Comparison of ENCODE assay signal across 16 cellular contexts in the genomic region with DNA sequence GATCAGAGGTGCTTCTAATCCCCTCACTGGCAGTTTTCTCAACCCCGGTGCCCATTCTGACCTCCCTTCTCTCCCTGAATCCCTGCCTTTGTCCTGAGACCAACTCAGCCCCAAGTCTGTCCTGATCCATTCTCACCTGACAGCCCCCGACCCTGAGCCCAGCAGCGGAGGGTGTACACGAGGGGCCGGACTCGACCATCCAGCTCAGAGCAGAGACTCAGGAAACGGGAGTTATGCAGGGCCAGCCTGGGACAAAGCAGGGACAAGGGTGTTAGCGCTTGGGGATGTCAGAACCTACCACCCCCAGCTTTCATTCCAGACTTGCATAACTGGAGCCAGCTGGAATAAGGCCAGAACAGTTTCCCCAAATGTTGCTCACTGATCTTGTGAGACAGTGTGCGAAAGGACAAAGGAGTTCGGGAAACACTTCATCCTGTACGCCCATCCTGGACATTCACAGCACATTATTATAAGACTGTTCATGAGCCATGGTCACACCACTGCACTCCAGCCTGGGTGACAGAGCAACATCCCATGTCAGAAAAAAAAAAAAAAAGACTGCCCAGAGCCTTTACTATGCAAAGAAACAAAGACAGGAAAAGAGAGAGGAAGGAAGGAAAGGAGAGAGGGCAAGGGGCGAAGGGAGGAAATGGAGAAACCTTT. TPM values are rescaled to one million over a fixed set of nuclear protein-coding genes. Genes with fewer than 3 reads are reported as not detected.
DNase-seq lines count a peak whose midpoint lies in the region; ATAC-seq, FAIRE-seq and TF ChIP-seq lines count a peak whose summit lies in the region.
"Had no signal": no experiment of that assay in that cellular context is flagged by ENCODE, and none has a peak within 500 bp of the region (broad histone marks: within the 10 kb centered on the region; RNA-seq: fewer than 3 reads in every experiment).

No MANE protein-coding gene starts in this region.

- peaks cover 0 to 73% (median 9%) of the 10 kb centered on the region in 3 donors for H3K36me3 ChIP-seq in esophagus squamous epithelium
- H3K36me3 ChIP-seq in upper lobe of left lung: peaks cover 4 to 52% (median 22%) of the 10 kb centered on the region in 4 donors
- H3K36me3 ChIP-seq: ovary had no signal

- H3K27ac Mint-ChIP-seq in activated T-cell treated with anti-CD3 and anti-CD28 coated beads, Interleukin-2, amount 50 U/mL, for 24 hours: peak overlapping the region; percentile 60
- no peak overlapping the region for H3K27ac Mint-ChIP-seq in activated T-cell treated with anti-CD3 and anti-CD28 coated beads, Interleukin-2, amount 50 U/mL, for 72 hours
- peak overlapping the region in 6 of 10 donors; percentile 26 to 81 (median 40) for H3K27ac Mint-ChIP-seq in naive thymus-derived CD8-positive, alpha-beta T cell

- POLR2A ChIA-PET in naive thymus-derived CD8-positive, alpha-beta T cell (lab: Charles Lee): interaction anchor here (0.5 to 7.5 kb wide), 6 partner anchors 15 to 209 kb away, joined by 3 to 104 read pairs (median 4); a partner anchor contains a TSS

- H3K27ac ChIP-seq in esophagus squamous epithelium (peak overlapping the region; percentile 38 to 96 (median 93)), upper lobe of left lung (peak overlapping the region; percentile 85 to 93 (median 91))
- H3K27ac ChIP-seq: ovary, SK-N-MC had no signal

- TF ChIP-seq POLR2A in esophagus squamous epithelium (IDR thresholded peaks at IDR 0.05): no peak
- TF ChIP-seq POLR2A in upper lobe of left lung (IDR thresholded peaks at IDR 0.05): peak in 1 of 4 donors; percentile 16
- no peak for TF ChIP-seq POLR2A in H54 (IDR thresholded peaks at IDR 0.05; ENCODE audit: low read depth, low read length)

- H3K9me3 ChIP-seq in esophagus squamous epithelium: no peaks in the 10 kb centered on the region
- no peaks in the 10 kb centered on the region for H3K9me3 ChIP-seq in upper lobe of left lung
- H3K9me3 ChIP-seq: ovary had no signal

- H3K4me1 Mint-ChIP-seq in activated T-cell treated with anti-CD3 and anti-CD28 coated beads, Interleukin-2, amount 50 U/mL, for 24 hours (ENCODE audit: low read depth): peaks cover 26% of the 10 kb centered on the region
- peaks cover 24% of the 10 kb centered on the region for H3K4me1 Mint-ChIP-seq in activated T-cell treated with anti-CD3 and anti-CD28 coated beads, Interleukin-2, amount 50 U/mL, for 72 hours (ENCODE audit: low read depth)
- H3K4me1 Mint-ChIP-seq in naive thymus-derived CD8-positive, alpha-beta T cell: peaks cover 28 to 38% (median 30%) of the 10 kb centered on the region in 4 donors

- H3K9me3 Mint-ChIP-seq in activated T-cell treated with anti-CD3 and anti-CD28 coated beads, Interleukin-2, amount 50 U/mL, for 24 hours: no peaks in the 10 kb centered on the region
- no peaks in the 10 kb centered on the region for H3K9me3 Mint-ChIP-seq in activated T-cell treated with anti-CD3 and anti-CD28 coated beads, Interleukin-2, amount 50 U/mL, for 72 hours
- H3K9me3 Mint-ChIP-seq in naive thymus-derived CD8-positive, alpha-beta T cell: no peaks in the 10 kb centered on the region

- no peak overlapping the region for H3K4me3 Mint-ChIP-seq in activated T-cell treated with anti-CD3 and anti-CD28 coated beads, Interleukin-2, amount 50 U/mL, for 24 hours
- no peak overlapping the region for H3K4me3 Mint-ChIP-seq in activated T-cell treated with anti-CD3 and anti-CD28 coated beads, Interleukin-2, amount 50 U/mL, for 72 hours
- no peak overlapping the region for H3K4me3 Mint-ChIP-seq in naive thymus-derived CD8-positive, alpha-beta T cell

- TF ChIP-seq EP300 in upper lobe of left lung (IDR thresholded peaks at IDR 0.05): peak in 2 of 4 donors; percentile 32 to 69

- WGBS in esophagus squamous epithelium, 2 donors: 64 to 67% methylated on average over 6 to 12 of the region's 12 CpGs
- WGBS in upper lobe of left lung, 2 donors: 61 to 62% methylated on average over 5 to 12 of the region's 12 CpGs

- intact Hi-C loops in esophagus squamous epithelium (cut with DNase I): no loop called here

- H3K27me3 ChIP-seq in esophagus squamous epithelium (no peaks in the 10 kb centered on the region), upper lobe of left lung (no peaks in the 10 kb centered on the region)
- H3K27me3 ChIP-seq: ovary had no signal

- no peak for DNase-seq in activated T-cell treated with anti-CD3 and anti-CD28 coated beads, Interleukin-2, amount 50 U/mL, for 24 hours
- no peak for DNase-seq in activated T-cell treated with anti-CD3 and anti-CD28 coated beads, Interleukin-2, amount 50 U/mL, for 72 hours
- no peak for DNase-seq in esophagus squamous epithelium (lab: John Stamatoyannopoulos, UW)
- no peak for DNase-seq in naive thymus-derived CD8-positive, alpha-beta T cell
- no peak for DNase-seq in upper lobe of left lung
- DNase-seq in H54 (ENCODE audit: insufficient read length, low spot score): no peak
- DNase-seq in RKO (ENCODE audit: low spot score): no peak
- DNase-seq in NCI-H82 treated with DMSO at 0.1 percent for 48 hours (lab: John Stamatoyannopoulos, UW; ENCODE audit: unreplicated experiment): no peak
- DNase-seq: activated CD4-positive, alpha-beta T cell treated with anti-CD3 and anti-CD28 coated beads for 4 hours; DMS79 treated with DMSO at 0.1 percent for 48 hours; islet precursor cell; NCI-H1417 treated with DMSO at 0.1 percent for 48 hours; NCI-H69 had no signal

- H3K4me1 ChIP-seq in esophagus squamous epithelium (peaks cover 24 to 45% (median 30%) of the 10 kb centered on the region in 3 donors), upper lobe of left lung (peaks cover 30 to 40% (median 37%) of the 10 kb centered on the region in 4 donors)

- no peak for FAIRE-seq in H54 (lab: Jason Lieb, UNC)
- FAIRE-seq: GM12878 had no signal

- H3K36me3 Mint-ChIP-seq in activated T-cell treated with anti-CD3 and anti-CD28 coated beads, Interleukin-2, amount 50 U/mL, for 24 hours (ENCODE audit: low read depth): peaks cover 88% of the 10 kb centered on the region
- peaks cover 9 to 29% of the 10 kb centered on the region in 2 donors for H3K36me3 Mint-ChIP-seq in activated T-cell treated with anti-CD3 and anti-CD28 coated beads, Interleukin-2, amount 50 U/mL, for 72 hours (ENCODE audit: insufficient read depth in 2 of 2)
- peaks cover 0 to 58% (median 5%) of the 10 kb centered on the region in 3 donors for H3K36me3 Mint-ChIP-seq in naive thymus-derived CD8-positive, alpha-beta T cell

- no peaks in the 10 kb centered on the region for H3K27me3 Mint-ChIP-seq in activated T-cell treated with anti-CD3 and anti-CD28 coated beads, Interleukin-2, amount 50 U/mL, for 24 hours
- no peaks in the 10 kb centered on the region for H3K27me3 Mint-ChIP-seq in activated T-cell treated with anti-CD3 and anti-CD28 coated beads, Interleukin-2, amount 50 U/mL, for 72 hours (ENCODE audit: low read depth)
- no peaks in the 10 kb centered on the region for H3K27me3 Mint-ChIP-seq in naive thymus-derived CD8-positive, alpha-beta T cell

- ATAC-seq in activated T-cell treated with anti-CD3 and anti-CD28 coated beads, Interleukin-2, amount 50 U/mL, for 72 hours (replicated peaks in 1 of 2): no peak
- no peak for ATAC-seq in naive thymus-derived CD8-positive, alpha-beta T cell
- no peak for ATAC-seq in upper lobe of left lung (ENCODE audit: low FRiP score in 2 of 2)
- ATAC-seq: GM12878 had no signal

- H3K4me3 ChIP-seq in esophagus squamous epithelium: peak overlapping the region in 1 of 4 donors; percentile 7
- no peak overlapping the region for H3K4me3 ChIP-seq in upper lobe of left lung
- H3K4me3 ChIP-seq: GM12878, ovary, SK-N-MC had no signal

- TF ChIP-seq CTCF in esophagus squamous epithelium (IDR thresholded peaks at IDR 0.05) (no peak), upper lobe of left lung (IDR thresholded peaks at IDR 0.05) (no peak)

RNA-seq across cellular contexts. Expression of a gene that starts 3.5 kb away (rescaled TPM):
- 1,000 to 10,000 TPM; 2,565 to 2,667 TPM for total RNA-seq in activated T-cell treated with anti-CD3 and anti-CD28 coated beads, Interleukin-2, amount 50 U/mL, for 72 hours
- total RNA-seq in esophagus squamous epithelium (1,000 to 10,000 TPM; 1,144 to 2,095 (median 1,685) TPM), upper lobe of left lung (100 to 1,000 TPM; 557 to 997 (median 889) TPM)
- total RNA-seq in naive thymus-derived CD8-positive, alpha-beta T cell: 1,000 to 10,000 TPM; 2,038 to 2,092 TPM
- polyA plus RNA-seq in naive thymus-derived CD8-positive, alpha-beta T cell: 1,000 to 10,000 TPM; 1,637 to 2,152 (median 1,960) TPM

RNA-seq across cellular contexts. Expression of a gene that starts 14.1 kb away (rescaled TPM):
- 10 to 100 TPM; 32.8 to 36.8 TPM for total RNA-seq in activated T-cell treated with anti-CD3 and anti-CD28 coated beads, Interleukin-2, amount 50 U/mL, for 72 hours
- total RNA-seq in esophagus squamous epithelium (10 to 100 TPM in 1 of 4 donors, 1 to 10 TPM in 3; 5.0 to 12.7 (median 8.0) TPM), upper lobe of left lung (10 to 100 TPM in 3 of 6 donors, 1 to 10 TPM in 3; 5.3 to 25.4 (median 11.7) TPM)
- 10 to 100 TPM; 46.4 to 50.9 TPM for total RNA-seq in naive thymus-derived CD8-positive, alpha-beta T cell
- 10 to 100 TPM; 12.8 to 24.4 (median 16.9) TPM for polyA plus RNA-seq in naive thymus-derived CD8-positive, alpha-beta T cell

RNA-seq across cellular contexts. Expression of a gene that starts 24.5 kb away (rescaled TPM):
- 100 to 1,000 TPM; 173 to 241 TPM for total RNA-seq in activated T-cell treated with anti-CD3 and anti-CD28 coated beads, Interleukin-2, amount 50 U/mL, for 72 hours
- total RNA-seq in esophagus squamous epithelium (100 to 1,000 TPM; 103 to 132 (median 111) TPM), upper lobe of left lung (10 to 100 TPM; 57.6 to 88.0 (median 69.8) TPM)
- total RNA-seq in naive thymus-derived CD8-positive, alpha-beta T cell: 100 to 1,000 TPM; 170 to 178 TPM
- polyA plus RNA-seq in naive thymus-derived CD8-positive, alpha-beta T cell: 10 to 100 TPM; 15.8 to 32.6 (median 21.5) TPM

RNA-seq across cellular contexts. Expression of a gene that starts 30.6 kb away (rescaled TPM):
- total RNA-seq in activated T-cell treated with anti-CD3 and anti-CD28 coated beads, Interleukin-2, amount 50 U/mL, for 72 hours: 100 to 1,000 TPM in 1 of 2 donors, 10 to 100 TPM in 1; 80.3 to 131 TPM
- 1,000 to 10,000 TPM in 2 of 4 donors, 100 to 1,000 TPM in 2; 695 to 1,250 (median 954) TPM for total RNA-seq in esophagus squamous epithelium
- 100 to 1,000 TPM; 227 to 231 TPM for total RNA-seq in naive thymus-derived CD8-positive, alpha-beta T cell
- 10 to 100 TPM in 1 of 3 donors, 1 to 10 TPM in 2; 7.7 to 19.8 (median 9.4) TPM for polyA plus RNA-seq in naive thymus-derived CD8-positive, alpha-beta T cell
- 1,000 to 10,000 TPM in 2 of 6 donors, 100 to 1,000 TPM in 4; 583 to 1,153 (median 829) TPM for total RNA-seq in upper lobe of left lung

RNA-seq across cellular contexts. Expression of a gene that starts 35.4 kb away (rescaled TPM):
- 100 to 1,000 TPM; 132 to 148 TPM for total RNA-seq in activated T-cell treated with anti-CD3 and anti-CD28 coated beads, Interleukin-2, amount 50 U/mL, for 72 hours
- total RNA-seq in esophagus squamous epithelium: 10 to 100 TPM; 34.7 to 58.6 (median 53.6) TPM
- 100 to 1,000 TPM; 251 to 255 TPM for total RNA-seq in naive thymus-derived CD8-positive, alpha-beta T cell
- 10 to 100 TPM; 14.8 to 23.7 (median 15.7) TPM for polyA plus RNA-seq in naive thymus-derived CD8-positive, alpha-beta T cell
- total RNA-seq in upper lobe of left lung: 100 to 1,000 TPM in 1 of 6 donors, 10 to 100 TPM in 5; 31.0 to 148 (median 71.0) TPM
